Comparison of ENCODE assay signal across 10 cellular contexts in genomic region chrX:28920554-28920953, GRCh38.
A peak's percentile ranks its signal among the peaks of the same experiment; 100 is the strongest.
DNase-seq lines count a peak whose midpoint lies in the region; TF ChIP-seq lines count a peak whose summit lies in the region.
"Had no signal": no experiment of that assay in that cellular context is flagged by ENCODE, and none has a peak within 500 bp of the region (broad histone marks: within the 10 kb centered on the region; RNA-seq: fewer than 3 reads in every experiment).

No MANE protein-coding gene starts in this region.

- intact Hi-C loops in esophagus squamous epithelium (cut with DNase I): no loop called here

- no peak overlapping the region for H3K4me3 ChIP-seq in esophagus squamous epithelium
- H3K4me3 ChIP-seq: neural progenitor cell had no signal

- no peak for TF ChIP-seq CTCF in esophagus squamous epithelium (IDR thresholded peaks at IDR 0.05)

- no peaks in the 10 kb centered on the region for H3K27me3 ChIP-seq in esophagus squamous epithelium
- H3K27me3 ChIP-seq: neural progenitor cell had no signal

- DNase-seq in NCI-H1092 (lab: John Stamatoyannopoulos, UW) (peak; percentile 26), NCI-H345 (lab: John Stamatoyannopoulos, UW) (peak; percentile 91), cerebellum (ENCODE audit: low spot score) (peak; percentile 0), substantia nigra (lab: John Stamatoyannopoulos, UW) (no peak), esophagus squamous epithelium (lab: John Stamatoyannopoulos, UW) (no peak), GM19240 (ENCODE audit: insufficient read length, low spot score) (no peak)
- no peak for DNase-seq in activated T-cell treated with anti-CD3 and anti-CD28 coated beads, Interleukin-2, amount 50 U/mL, for 1 hour
- DNase-seq: activated T-cell treated with anti-CD3 and anti-CD28 coated beads, Interleukin-2, amount 50 U/mL, for 72 hours; CD8-positive, alpha-beta memory T cell had no signal

- 13 to 29% methylated on average over 2 of the region's 2 CpGs for WGBS in esophagus squamous epithelium, 2 donors

- peak overlapping the region; percentile 38 for H3K27ac ChIP-seq in substantia nigra (ENCODE audit: low read depth, low read length, poor library complexity, severe bottlenecking)
- H3K27ac ChIP-seq in esophagus squamous epithelium: no peak overlapping the region
- H3K27ac ChIP-seq: neural progenitor cell had no signal

- H3K4me1 ChIP-seq in esophagus squamous epithelium: no peaks in the 10 kb centered on the region

- TF ChIP-seq POLR2A in esophagus squamous epithelium (IDR thresholded peaks at IDR 0.05): no peak

- H3K9me3 ChIP-seq in esophagus squamous epithelium: no peaks in the 10 kb centered on the region

- H3K36me3 ChIP-seq in esophagus squamous epithelium: no peaks in the 10 kb centered on the region
- H3K36me3 ChIP-seq: neural progenitor cell had no signal

Comparison
In these comparisons a context has a peak if more than half of its experiments do, and no peak if none do; other contexts are left out.
1. DNase-seq: peak in NCI-H1092 (single experiment), NCI-H345 (single experiment) and cerebellum (single experiment); none in substantia nigra (0 of 49), activated T-cell treated with anti-CD3 and anti-CD28 coated beads, Interleukin-2, amount 50 U/mL, for 1 hour (single experiment), esophagus squamous epithelium (single experiment) and GM19240 (single experiment).